8 cellular contexts compared by ENCODE assay signal in the genomic region with DNA sequence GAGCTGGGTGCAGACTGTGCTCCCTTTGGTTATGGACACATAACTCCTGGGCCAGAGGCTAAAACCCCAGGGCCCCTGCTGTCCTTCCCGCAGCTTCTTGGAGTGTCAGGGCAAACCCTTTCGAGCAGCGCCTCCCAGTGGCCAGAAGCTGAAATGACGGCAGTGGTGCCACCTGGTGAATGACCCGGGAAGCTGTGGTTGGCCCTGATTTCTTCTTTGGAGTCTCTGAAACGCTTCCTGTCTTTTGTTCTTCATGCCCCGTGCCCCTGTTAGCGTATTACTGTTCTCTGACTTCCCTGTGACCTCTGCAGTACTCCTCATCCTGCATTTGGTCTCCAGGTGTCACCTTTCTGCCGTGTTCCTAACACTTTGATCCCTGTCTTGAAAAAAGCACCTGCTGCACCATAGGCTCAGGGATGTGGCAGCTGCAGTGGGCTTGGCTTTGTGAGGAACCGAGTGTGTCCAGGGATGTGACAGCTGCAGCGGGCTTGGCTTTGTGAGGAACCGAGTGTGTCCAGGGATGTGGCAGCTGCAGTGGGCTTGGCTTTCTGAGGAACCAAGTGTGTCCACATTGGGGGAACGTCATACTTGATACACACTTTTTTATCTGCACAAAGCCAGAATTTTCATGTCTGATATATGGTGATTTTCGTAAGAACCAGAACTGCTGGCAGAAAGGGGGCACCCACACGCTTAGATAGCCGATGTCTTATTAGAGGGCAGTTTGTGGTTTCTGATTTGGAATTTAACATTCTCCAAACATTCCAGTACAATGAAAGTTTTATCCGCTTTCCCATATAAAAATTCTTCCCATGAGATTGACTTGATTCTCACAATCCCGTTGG.
A peak's percentile ranks its signal among the peaks of the same experiment; 100 is the strongest.
DNase-seq lines count a peak whose midpoint lies in the region; ATAC-seq, FAIRE-seq and TF ChIP-seq lines count a peak whose summit lies in the region.
"Not testable (repeated sequence)": the region's sequence is repeated elsewhere in the genome, so short reads cannot be mapped to it uniquely, and the experiment has no call there.

No MANE protein-coding gene starts in this region.

- TF ChIP-seq CTCF in DND-41 (IDR thresholded peaks at IDR 0.05; ENCODE audit: borderline replicate concordance, extremely low read depth, low read length, poor library complexity, severe bottlenecking) (peak; percentile 60), Loucy (conservative IDR thresholded peaks at IDR 0.05; ENCODE audit: low read length) (peak; percentile 56), SK-N-SH (IDR thresholded peaks at IDR 0.05) (peak; percentile 81), dorsolateral prefrontal cortex (IDR thresholded peaks at IDR 0.05 in 54 of 56, conservative IDR thresholded peaks at IDR 0.05 in 2 of 56; ENCODE audit: low read depth in 1 of 56, partially characterized antibody in 56 of 56) (peak in 55 of 56 donors; percentile 25 to 87 (median 73)), kidney (IDR thresholded peaks at IDR 0.05; ENCODE audit: borderline replicate concordance, extremely low read depth, insufficient read depth) (peak; percentile 45), prostate gland (IDR thresholded peaks at IDR 0.05) (peak in 3 of 4 experiments; percentile 64 to 85 (median 78)), upper lobe of left lung (IDR thresholded peaks at IDR 0.05) (peak; percentile 67 to 87 (median 76))

- not testable (repeated sequence) for H2AFZ ChIP-seq in DND-41 (ENCODE audit: low read depth, low read length); Loucy (ENCODE audit: low read length); SK-N-SH (ENCODE audit: low read depth)

- TF ChIP-seq POLR2A in prostate gland (IDR thresholded peaks at IDR 0.05); upper lobe of left lung (IDR thresholded peaks at IDR 0.05): not testable (repeated sequence)

- H3K4me2 ChIP-seq in DND-41 (ENCODE audit: insufficient read depth, low read length); Loucy (ENCODE audit: low read depth, low read length, poor library complexity, severe bottlenecking); SK-N-SH: not testable (repeated sequence)

- ATAC-seq in DND-41 (ENCODE audit: insufficient read depth, low read depth): peak; percentile 66; the same call in 1 of the 3 replicates
- not testable (repeated sequence) for ATAC-seq in upper lobe of left lung (ENCODE audit: low FRiP score in 2 of 2)

- H3K4me3 ChIP-seq in DND-41 (ENCODE audit: low read depth in 1 of 2, low read length in 2 of 2); Loucy (ENCODE audit: low read length, poor library complexity, severe bottlenecking); dorsolateral prefrontal cortex; kidney (ENCODE audit: low read length in 2 of 2); prostate gland; upper lobe of left lung: not testable (repeated sequence)
- peak overlapping the region in 1 of 2 experiments; percentile 29; a peak in 1 of 4 replicates for H3K4me3 ChIP-seq in SK-N-SH (ENCODE audit: low read depth in 2 of 2, low read length in 1 of 2)

- FAIRE-seq in kidney (lab: Jason Lieb, UNC): not testable (repeated sequence)

- not testable (repeated sequence) for H3F3A ChIP-seq in Loucy (ENCODE audit: low read depth); SK-N-SH (replicated peaks; ENCODE audit: insufficient read depth)

- not testable (repeated sequence) for H3K4me1 ChIP-seq in DND-41 (ENCODE audit: insufficient read depth, low read length); Loucy (ENCODE audit: insufficient read depth, low read length, poor library complexity, severe bottlenecking); SK-N-SH (ENCODE audit: control insufficient read depth in 1 of 2, insufficient read depth in 2 of 2, low read depth in 1 of 2, low read length in 1 of 2); kidney (ENCODE audit: control insufficient read depth in 1 of 2, insufficient read depth in 1 of 2, low read depth in 1 of 2, low read length in 2 of 2); prostate gland (replicated peaks); upper lobe of left lung

- CTCF ChIA-PET in SK-N-SH (lab: Yijun Ruan, JAX): interaction anchor here (0.6 to 2.3 kb wide), 12 partner anchors 82 to 230 kb away, joined by 3 to 19 read pairs (median 4); no protein-coding TSS in a partner anchor

- not testable (repeated sequence) for H3K27ac ChIP-seq in DND-41 (ENCODE audit: low read length); SK-N-SH (ENCODE audit: low read depth in 2 of 2, low read length in 1 of 2); dorsolateral prefrontal cortex; kidney (ENCODE audit: low read depth in 2 of 2, low read length in 2 of 2); prostate gland; upper lobe of left lung

- peak; percentile 70 for DNase-seq in DND-41
- peak; percentile 19 for DNase-seq in SK-N-SH
- DNase-seq in activated T-cell treated with anti-CD3 and anti-CD28 coated beads, Interleukin-2, amount 50 U/mL, for 48 hours: peak; percentile 73 to 74
- DNase-seq in dorsolateral prefrontal cortex: peak in 6 of 10 donors; percentile 38 to 73 (median 67)
- not testable (repeated sequence) for DNase-seq in kidney; prostate gland (ENCODE audit: low spot score)
- DNase-seq in upper lobe of left lung: peak in 1 of 2 donors; percentile 40

- H3K79me2 ChIP-seq in DND-41 (ENCODE audit: insufficient read depth, low read length); Loucy (ENCODE audit: insufficient read depth, low read length); SK-N-SH (ENCODE audit: insufficient read depth): not testable (repeated sequence)

- not testable (repeated sequence) for TF ChIP-seq EP300 in SK-N-SH (IDR thresholded peaks at IDR 0.05; ENCODE audit: borderline replicate concordance in 1 of 2, low read depth in 1 of 2, low read length in 1 of 2); upper lobe of left lung (IDR thresholded peaks at IDR 0.05)

- 54% methylated on average over 18 of the region's 18 CpGs for WGBS in SK-N-SH (ENCODE audit: low lambda C conversion rate)
- 50% methylated on average over 18 of the region's 18 CpGs for WGBS in prostate gland
- 50 to 53% methylated on average over 18 of the region's 18 CpGs for WGBS in upper lobe of left lung, 2 donors

- POLR2A ChIA-PET in SK-N-SH (lab: Yijun Ruan, JAX): not testable (repeated sequence)

- H4K20me1 ChIP-seq in DND-41 (ENCODE audit: insufficient read depth, low read length); Loucy (ENCODE audit: insufficient read depth, low read length, poor library complexity, severe bottlenecking); SK-N-SH (ENCODE audit: insufficient read depth): not testable (repeated sequence)

- peaks cover 10% of the 10 kb centered on the region for H3K36me3 ChIP-seq in DND-41 (ENCODE audit: insufficient read depth, low read length)
- not testable (repeated sequence) for H3K36me3 ChIP-seq in Loucy (ENCODE audit: insufficient read depth, low read length); SK-N-SH (replicated peaks in 1 of 2; ENCODE audit: control insufficient read depth in 1 of 2, insufficient read depth in 2 of 2, low read length in 1 of 2); kidney (ENCODE audit: control insufficient read depth in 1 of 2, insufficient read depth in 2 of 2, low read length in 2 of 2); prostate gland
- peaks cover 0 to 40% (median 22%) of the 10 kb centered on the region in 4 donors for H3K36me3 ChIP-seq in upper lobe of left lung

- H3K27me3 ChIP-seq in DND-41 (ENCODE audit: insufficient read depth, low read length, poor library complexity); Loucy (ENCODE audit: insufficient read depth, low read length, poor library complexity, severe bottlenecking); SK-N-SH (ENCODE audit: insufficient read depth); dorsolateral prefrontal cortex; prostate gland (replicated peaks; ENCODE audit: insufficient read depth); upper lobe of left lung: not testable (repeated sequence)

- H3K9ac ChIP-seq in DND-41 (ENCODE audit: low read depth, low read length); Loucy (ENCODE audit: low read depth, low read length, poor library complexity, severe bottlenecking); SK-N-SH; kidney (ENCODE audit: low read length in 2 of 2): not testable (repeated sequence)

- intact Hi-C loops in dorsolateral prefrontal cortex (cut with DNase I): loop anchor here (10.0 kb wide), 2 partner anchors 168 to 228 kb away; no protein-coding TSS in a partner anchor
- intact Hi-C loops in kidney (cut with DNase I): loop anchor here (10.0 kb wide), 1 partner anchor 128 kb away; no protein-coding TSS in a partner anchor
- intact Hi-C loops in prostate gland (cut with DNase I): not testable (repeated sequence)

- H3K9me3 ChIP-seq in DND-41 (ENCODE audit: insufficient read depth, low read length, severe bottlenecking); Loucy (ENCODE audit: insufficient read depth, low read depth, low read length); SK-N-SH; kidney (ENCODE audit: control insufficient read depth in 1 of 2, low read length in 2 of 2); prostate gland; upper lobe of left lung: not testable (repeated sequence)

- TF ChIP-seq RAD21 in SK-N-SH (IDR thresholded peaks at IDR 0.05; ENCODE audit: low read length): peak; percentile 58

- H3K9me2 ChIP-seq in Loucy (replicated peaks; ENCODE audit: low read depth, low read length); SK-N-SH: not testable (repeated sequence)

TF ChIP-seq in SK-N-SH, 30 proteins besides CTCF, POLR2A, EP300 and RAD21:
- TF ChIP-seq SMC3 (IDR thresholded peaks at IDR 0.05; ENCODE audit: low read depth, low read length): peak; percentile 63
